In the genomic region with DNA sequence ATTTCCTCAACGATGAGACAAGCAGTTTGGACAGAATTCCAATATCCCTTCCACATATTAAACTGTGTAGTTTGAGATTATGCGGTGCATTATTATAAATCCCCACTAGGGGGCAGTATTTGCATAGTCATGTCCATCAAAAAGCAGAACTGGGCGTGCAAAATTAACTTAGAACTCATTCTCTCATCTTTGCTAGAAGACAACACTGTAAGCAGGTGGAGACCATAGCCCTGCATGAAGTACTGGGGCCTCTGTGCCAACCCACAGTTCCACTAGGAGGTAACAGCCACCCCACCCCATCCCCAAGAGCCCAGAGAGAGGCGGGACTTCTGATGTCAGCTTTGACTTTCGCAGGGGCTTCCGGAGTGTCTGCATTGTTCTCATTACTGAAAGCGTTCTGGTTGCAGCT, we compare ENCODE assay signal across 9 cellular contexts.
A peak's percentile ranks its signal among the peaks of the same experiment; 100 is the strongest.
DNase-seq lines count a peak whose midpoint lies in the region; ATAC-seq and TF ChIP-seq lines count a peak whose summit lies in the region.
"Had no signal": no experiment of that assay in that cellular context is flagged by ENCODE, and none has a peak within 500 bp of the region (broad histone marks: within the 10 kb centered on the region; RNA-seq: fewer than 3 reads in every experiment).

No MANE protein-coding gene starts in this region.

- no peaks in the 10 kb centered on the region for H3K9me3 ChIP-seq in Peyer's patch
- H3K9me3 ChIP-seq in thoracic aorta: no peaks in the 10 kb centered on the region

- no peak for TF ChIP-seq POLR2A in Peyer's patch (IDR thresholded peaks at IDR 0.05)

- H3K27me3 ChIP-seq in Peyer's patch: no peaks in the 10 kb centered on the region
- no peaks in the 10 kb centered on the region for H3K27me3 ChIP-seq in thoracic aorta (replicated peaks; ENCODE audit: insufficient read depth)

- H3K4me3 Mint-ChIP-seq in central memory CD8-positive, alpha-beta T cell: peak overlapping the region; percentile 32

- H3K4me1 ChIP-seq in Peyer's patch (no peaks in the 10 kb centered on the region), thoracic aorta (ENCODE audit: control insufficient read depth in 1 of 2, low read depth in 2 of 2) (peaks cover 0 to 8% of the 10 kb centered on the region in 2 donors)

- intact Hi-C loops in left colon (cut with DNase I, micrococcal nuclease): no loop called here

- no peaks in the 10 kb centered on the region for H3K9me3 Mint-ChIP-seq in central memory CD8-positive, alpha-beta T cell

- no peaks in the 10 kb centered on the region for H3K4me1 Mint-ChIP-seq in central memory CD8-positive, alpha-beta T cell

- TF ChIP-seq CTCF in LNCAP (IDR thresholded peaks at IDR 0.05): peak; percentile 73
- peak; percentile 65 to 90 (median 82) for TF ChIP-seq CTCF in Peyer's patch (IDR thresholded peaks at IDR 0.05)
- TF ChIP-seq CTCF in thoracic aorta (IDR thresholded peaks at IDR 0.05): peak; percentile 85

- H3K4me3 ChIP-seq in Peyer's patch (no peak overlapping the region), thoracic aorta (no peak overlapping the region)

- ATAC-seq in central memory CD8-positive, alpha-beta T cell (replicated peaks; ENCODE audit: extremely low read depth, poor library complexity, severe bottlenecking): no peak
- ATAC-seq in left colon: peak; percentile 55
- ATAC-seq in thoracic aorta (ENCODE audit: insufficient number of reproducible peaks, low FRiP score, low read depth): peak; percentile 62

- H3K36me3 ChIP-seq in Peyer's patch (no peaks in the 10 kb centered on the region), thoracic aorta (no peaks in the 10 kb centered on the region)

- no peaks in the 10 kb centered on the region for H3K36me3 Mint-ChIP-seq in central memory CD8-positive, alpha-beta T cell (ENCODE audit: insufficient read depth)

- H3K27ac Mint-ChIP-seq in central memory CD8-positive, alpha-beta T cell (ENCODE audit: low read depth): no peak overlapping the region

- peaks cover 17% of the 10 kb centered on the region for H3K27me3 Mint-ChIP-seq in central memory CD8-positive, alpha-beta T cell

- DNase-seq in stimulated activated CD4-positive, alpha-beta T cell treated with anti-CD3 and anti-CD28 coated beads, Interleukin-2, amount 100 ng/mL, for 48 hours: peak; percentile 18 to 41
- DNase-seq in stimulated activated CD4-positive, alpha-beta T cell treated with anti-CD3 and anti-CD28 coated beads, Interleukin-15, amount 100 ng/mL, for 24 hours: no peak
- no peak for DNase-seq in Peyer's patch
- DNase-seq in central memory CD8-positive, alpha-beta T cell (ENCODE audit: low spot score in 2 of 2): no peak
- DNase-seq in left colon: no peak
- DNase-seq in thoracic aorta (ENCODE audit: low spot score): no peak
- no peak for DNase-seq in stimulated activated CD4-positive, alpha-beta T cell treated with anti-CD3 and anti-CD28 coated beads, Interleukin-12 subunit alpha, Interleukin-12 subunit beta, amount 100 ng/mL, for 4 hours

- no peak overlapping the region for H3K27ac ChIP-seq in Peyer's patch
- H3K27ac ChIP-seq in thoracic aorta: no peak overlapping the region
- H3K27ac ChIP-seq: epithelial cell of prostate had no signal

Comparison
In these comparisons a context has a peak if more than half of its experiments do, and no peak if none do; other contexts are left out.
1. DNase-seq: peak in stimulated activated CD4-positive, alpha-beta T cell treated with anti-CD3 and anti-CD28 coated beads, Interleukin-2, amount 100 ng/mL, for 48 hours (2 of 2); none in stimulated activated CD4-positive, alpha-beta T cell treated with anti-CD3 and anti-CD28 coated beads, Interleukin-15, amount 100 ng/mL, for 24 hours (single experiment), Peyer's patch (0 of 3), central memory CD8-positive, alpha-beta T cell (0 of 2), left colon (0 of 2), thoracic aorta (single experiment) and stimulated activated CD4-positive, alpha-beta T cell treated with anti-CD3 and anti-CD28 coated beads, Interleukin-12 subunit alpha, Interleukin-12 subunit beta, amount 100 ng/mL, for 4 hours (single experiment).
2. Peak in every context shown above with its lines, with median percentiles within 50 percentile points of each other: CTCF ChIP-seq.